In genomic region chr4:147597561-147597960, GRCh38 we compare ENCODE assay signal across 1 cellular context.
TF ChIP-seq lines count a peak whose summit lies in the region.

No MANE protein-coding gene starts in this region.

TF ChIP-seq in GM23338, 12 proteins besides CTCF, POLR2A, EP300 and RAD21:
- TF ChIP-seq ETS1 (IDR thresholded peaks at IDR 0.05) (no peak), ZNF331 (CRISPR knock-in tag; IDR thresholded peaks at IDR 0.05; ENCODE audit: low read depth) (no peak), JUNB (IDR thresholded peaks at IDR 0.05; ENCODE audit: unreplicated experiment) (no peak)
